9 cellular contexts compared by ENCODE assay signal in genomic region chr12:88579572-88579940, GRCh38. TPM values are rescaled to one million over a fixed set of nuclear protein-coding genes. Genes with fewer than 3 reads are reported as not detected.
DNase-seq lines count a peak whose midpoint lies in the region; ATAC-seq, FAIRE-seq and TF ChIP-seq lines count a peak whose summit lies in the region.
"Had no signal": no experiment of that assay in that cellular context is flagged by ENCODE, and none has a peak within 500 bp of the region (broad histone marks: within the 10 kb centered on the region; RNA-seq: fewer than 3 reads in every experiment).

No MANE protein-coding gene starts in this region.

- ATAC-seq in HepG2 (peak; percentile 65), HG02973 (IDR thresholded peaks at IDR 0.05; ENCODE audit: unreplicated experiment) (no peak)
- no peak for ATAC-seq in CD4-positive, alpha-beta T cell (ENCODE audit: poor library complexity)

- peak overlapping the region; percentile 97 for H3K4me3 Mint-ChIP-seq in type B pancreatic cell
- no peak overlapping the region for H3K4me3 Mint-ChIP-seq in CD4-positive, alpha-beta T cell

- POLR2A ChIA-PET in HepG2 (lab: Yijun Ruan, JAX) = interaction anchor here (0.7 to 1.3 kb wide), 2 partner anchors 12 to 26 kb away, joined by 3 to 8 read pairs; no protein-coding TSS in a partner anchor
- POLR2A ChIA-PET in CD4-positive, alpha-beta T cell (lab: Charles Lee) = no interaction called here

- TF ChIP-seq EP300 in HepG2 (IDR thresholded peaks at IDR 0.05; ENCODE audit: low read depth in 2 of 2, low read length in 2 of 2) (no peak), HepG2 (CRISPR knock-in tag; IDR thresholded peaks at IDR 0.05; ENCODE audit: borderline replicate concordance) (no peak)

- H3K27ac Mint-ChIP-seq in type B pancreatic cell = peak overlapping the region; percentile 87
- H3K27ac Mint-ChIP-seq in CD4-positive, alpha-beta T cell = no peak overlapping the region
- H3K27ac Mint-ChIP-seq: IgD-negative memory B cell had no signal

- intact Hi-C loops in HepG2 (cut with micrococcal nuclease; ENCODE audit: unreplicated experiment) = loop anchor here (2.0 to 10.0 kb wide), 3 partner anchors 348 to 435 kb away; partner anchors contain the start of genes CEP290 and TMTC3
- intact Hi-C loops in CD4-positive, alpha-beta T cell (cut with DNase I, micrococcal nuclease) = no loop called here

- in situ Hi-C loops in HepG2 (cut with HindIII; ENCODE audit: extremely low pct_ligation_motif_present, low pct_unique_long_range_greater_than_20kb) = no loop called here

- WGBS in HepG2 (ENCODE audit: low lambda C conversion rate) = 0% methylated on average over 1 of the region's 27 CpGs

- peak overlapping the region; percentile 38 for H3K9ac ChIP-seq in HepG2 (ENCODE audit: insufficient read depth, low read depth, low read length)

- no peaks in the 10 kb centered on the region for H3K27me3 ChIP-seq in HepG2 (ENCODE audit: control insufficient read depth in 1 of 2, insufficient read depth in 2 of 2, low read length in 2 of 2)
- peaks cover 20% of the 10 kb centered on the region for H3K27me3 ChIP-seq in CD4-positive, alpha-beta T cell (ENCODE audit: control insufficient read depth, insufficient read depth, low read length)

- H3K27me3 Mint-ChIP-seq in type B pancreatic cell = peaks cover 26% of the 10 kb centered on the region
- peaks cover 55% of the 10 kb centered on the region for H3K27me3 Mint-ChIP-seq in CD4-positive, alpha-beta T cell

- H3K9me3 ChIP-seq in HepG2 (ENCODE audit: low read length) = no peaks in the 10 kb centered on the region
- H3K9me3 ChIP-seq in CD4-positive, alpha-beta T cell (ENCODE audit: control insufficient read depth, low read length) = no peaks in the 10 kb centered on the region

- peak overlapping the region; percentile 68 to 74 (median 72) for H3K4me3 ChIP-seq in HepG2 (replicated peaks in 1 of 3; ENCODE audit: insufficient read depth in 1 of 3, low read depth in 2 of 3, low read length in 3 of 3)

- H3K27ac ChIP-seq in caudate nucleus (ENCODE audit: low read depth, low read length) (peak overlapping the region; percentile 14), HepG2 (ENCODE audit: extremely low read length, insufficient read depth, low read length) (no peak overlapping the region)
- H3K27ac ChIP-seq in CD4-positive, alpha-beta T cell (ENCODE audit: low read depth, low read length) = no peak overlapping the region

- H3K4me1 ChIP-seq in HepG2 (ENCODE audit: insufficient read depth, low read length) = peaks cover 24% of the 10 kb centered on the region

- H3K4me1 Mint-ChIP-seq in type B pancreatic cell (ENCODE audit: unreplicated experiment) = peaks cover 37% of the 10 kb centered on the region
- H3K4me1 Mint-ChIP-seq in CD4-positive, alpha-beta T cell (ENCODE audit: low read depth) = peaks cover 4% of the 10 kb centered on the region

- TF ChIP-seq POLR2A in HepG2 (IDR thresholded peaks at IDR 0.05; ENCODE audit: insufficient read depth in 1 of 2, low read depth in 2 of 2, low read length in 2 of 2) = no peak

- H3K79me2 ChIP-seq in HepG2 (ENCODE audit: insufficient read depth, low read length) = peaks cover 2% of the 10 kb centered on the region

- FAIRE-seq in HepG2 (lab: Jason Lieb, UNC) = no peak

- BruUV-seq in HepG2 (replicated peaks; lab: Mats Ljungman, UMichigan) = no TSS peak

- no peaks in the 10 kb centered on the region for H3K36me3 ChIP-seq in HepG2 (replicated peaks in 1 of 2; ENCODE audit: control insufficient read depth in 1 of 2, insufficient read depth in 2 of 2, low read length in 2 of 2)

- no peak for TF ChIP-seq CTCF in HepG2 (CRISPR knock-in tag; IDR thresholded peaks at IDR 0.05)
- TF ChIP-seq CTCF in type B pancreatic cell (conservative IDR thresholded peaks at IDR 0.05) = no peak
- no peak for TF ChIP-seq CTCF in CD4-positive, alpha-beta T cell (IDR thresholded peaks at IDR 0.05)

- peak overlapping the region; percentile 90 for H3K4me2 ChIP-seq in HepG2 (ENCODE audit: low read depth, low read length)

- no peaks in the 10 kb centered on the region for H3K9me3 Mint-ChIP-seq in type B pancreatic cell
- no peaks in the 10 kb centered on the region for H3K9me3 Mint-ChIP-seq in CD4-positive, alpha-beta T cell

- peak; percentile 47 for DNase-seq in EL
- DNase-seq in NCI-H146 (lab: John Stamatoyannopoulos, UW) = peak; percentile 54
- peak in 18 of 61 donors; percentile 7 to 75 (median 55) for DNase-seq in caudate nucleus (lab: John Stamatoyannopoulos, UW)
- no peak for DNase-seq in HepG2 (ENCODE audit: low spot score)
- no peak for DNase-seq in type B pancreatic cell (ENCODE audit: extremely low spot score, unreplicated experiment)
- DNase-seq in CD4-positive, alpha-beta T cell = no peak
- no peak for DNase-seq in NCI-H187 treated with DMSO at 0.1 percent for 48 hours (lab: John Stamatoyannopoulos, UW)

- no peaks in the 10 kb centered on the region for H3K36me3 Mint-ChIP-seq in type B pancreatic cell
- H3K36me3 Mint-ChIP-seq in CD4-positive, alpha-beta T cell (ENCODE audit: low read depth) = no peaks in the 10 kb centered on the region
- H3K36me3 Mint-ChIP-seq: IgD-negative memory B cell had no signal

- TF ChIP-seq RAD21 in HepG2 (CRISPR knock-in tag; IDR thresholded peaks at IDR 0.05) = no peak

- CTCF ChIA-PET in HepG2 (lab: Yijun Ruan, JAX; ENCODE audit: low intra/inter-chr PET ratio, low total read pairs) = no interaction called here
- CTCF ChIA-PET in CD4-positive, alpha-beta T cell (lab: Charles Lee) = no interaction called here

- no peak overlapping the region for H2AFZ ChIP-seq in HepG2 (ENCODE audit: low read length)

- H4K20me1 ChIP-seq in HepG2 (ENCODE audit: insufficient read depth, low read length) = no peaks in the 10 kb centered on the region

TF ChIP-seq in HepG2, 621 proteins besides CTCF, POLR2A, EP300 and RAD21:
- TF ChIP-seq AGO2 (optimal IDR thresholded peaks at IDR 0.05; ENCODE audit: low read depth, low read length) (peak; percentile 53), YY1 (IDR thresholded peaks at IDR 0.05; ENCODE audit: insufficient read depth, insufficient replicate concordance, low read depth, low read length) (no peak)
TF ChIP-seq in HepG2: peak in this region for 1.

RNA-seq across cellular contexts. Expression of gene KITLG, which starts 0.7 kb away (rescaled TPM):
- 4.3 and 5.3 TPM in 2 replicates for total RNA-seq in HepG2 (2016; rRNA removed; fragmentation: Illumina TruSeq; extraction: Trizol)
- total RNA-seq in HepG2 (2016; cell fraction: cytosol; rRNA removed; fragmentation: Illumina TruSeq; extraction: Trizol; ENCODE audit: low read depth) = 1.0 and 1.5 TPM in 2 replicates
- 4.0 and 5.4 TPM in 2 replicates for total RNA-seq in HepG2 (2016; cell fraction: insoluble cytoplasmic fraction; rRNA removed; fragmentation: Illumina TruSeq; extraction: Trizol)
- 2.8 and 3.3 TPM in 2 replicates for total RNA-seq in HepG2 (2016; cell fraction: membrane; rRNA removed; fragmentation: Illumina TruSeq; extraction: Trizol)
- total RNA-seq in HepG2 (2016; cell fraction: nucleus; rRNA removed; fragmentation: Illumina TruSeq; extraction: Trizol) = 4.6 and 5.8 TPM in 2 replicates
- polyA plus RNA-seq in HepG2 (2011; rRNA removed) = 0.43 and 0.66 TPM in 2 replicates
- 0.28 and 0.31 TPM in 2 replicates for polyA plus RNA-seq in HepG2 (2011; cell fraction: cytosol; rRNA removed)
- 0.21 and 0.32 TPM in 2 replicates for polyA plus RNA-seq in HepG2 (2011; cell fraction: nucleus; rRNA removed)
- 0.24 and 0.40 TPM in 2 replicates for polyA plus RNA-seq in HepG2 (2012)
- 0.17 and 0.32 TPM in 2 replicates for polyA plus RNA-seq in HepG2 (2016; cell fraction: cytosol; fragmentation: Illumina TruSeq; extraction: Trizol; ENCODE audit: low read depth)
- 3.4 and 3.9 TPM in 2 replicates for polyA plus RNA-seq in HepG2 (2016; cell fraction: insoluble cytoplasmic fraction; fragmentation: Illumina TruSeq; extraction: Trizol; ENCODE audit: low read depth)
- polyA plus RNA-seq in HepG2 (2016; cell fraction: membrane; fragmentation: Illumina TruSeq; extraction: Trizol; ENCODE audit: low read depth) = 0.90 and 1.1 TPM in 2 replicates
- 4.4 and 4.6 TPM in 2 replicates for polyA plus RNA-seq in HepG2 (2016; cell fraction: nucleus; fragmentation: Illumina TruSeq; extraction: Trizol; ENCODE audit: insufficient read depth, low read depth)
- polyA minus RNA-seq in HepG2 (2011; rRNA and poly(A)+ RNA removed; ENCODE audit: low replicate concordance) = 2.3 and 5.6 TPM in 2 replicates
- 1.2 and 3.2 TPM in 2 replicates for polyA minus RNA-seq in HepG2 (2011; cell fraction: cytosol; rRNA and poly(A)+ RNA removed)
- 3.6 and 4.1 TPM in 2 replicates for polyA minus RNA-seq in HepG2 (2011; cell fraction: nucleus; rRNA and poly(A)+ RNA removed)
- total RNA-seq in type B pancreatic cell (ENCODE audit: low replicate concordance) = 28.1 and 35.6 TPM in 2 replicates
- total RNA-seq in CD4-positive, alpha-beta T cell = not detected
- polyA plus RNA-seq: IgD-negative memory B cell had no signal

Comparison
In these comparisons a context has a peak if more than half of its experiments do, and no peak if none do; other contexts are left out.
1. DNase-seq: peak in EL (single experiment) and NCI-H146 (single experiment); none in HepG2 (single experiment), type B pancreatic cell (single experiment), CD4-positive, alpha-beta T cell (0 of 10) and NCI-H187 treated with DMSO at 0.1 percent for 48 hours (single experiment).